ENCODE assay signal across 1 cellular context in the genomic region with DNA sequence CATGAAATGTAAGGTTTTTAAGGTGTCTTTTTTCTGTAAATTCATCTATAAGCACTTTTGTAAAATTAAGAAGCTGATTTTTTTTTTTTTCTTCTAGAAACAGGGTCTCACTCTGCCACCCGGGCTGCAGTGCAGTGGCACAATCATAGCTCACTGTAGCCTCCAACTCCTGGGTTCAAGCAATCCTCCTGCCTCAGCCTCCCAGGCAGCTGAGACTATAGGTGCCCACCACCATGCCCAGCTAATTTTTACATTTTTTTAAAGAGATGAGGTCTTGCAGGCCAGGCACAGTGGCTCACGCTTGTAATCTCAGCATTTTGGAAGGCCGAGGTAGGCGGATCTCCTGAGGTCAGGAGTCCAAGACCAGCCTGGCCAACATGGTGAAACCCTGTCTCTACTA.
TF ChIP-seq lines count a peak whose summit lies in the region.

No MANE protein-coding gene starts in this region.

TF ChIP-seq in HepG2, 621 proteins besides CTCF, POLR2A, EP300 and RAD21 (continued from another document):
- TF ChIP-seq, protein P1, sequence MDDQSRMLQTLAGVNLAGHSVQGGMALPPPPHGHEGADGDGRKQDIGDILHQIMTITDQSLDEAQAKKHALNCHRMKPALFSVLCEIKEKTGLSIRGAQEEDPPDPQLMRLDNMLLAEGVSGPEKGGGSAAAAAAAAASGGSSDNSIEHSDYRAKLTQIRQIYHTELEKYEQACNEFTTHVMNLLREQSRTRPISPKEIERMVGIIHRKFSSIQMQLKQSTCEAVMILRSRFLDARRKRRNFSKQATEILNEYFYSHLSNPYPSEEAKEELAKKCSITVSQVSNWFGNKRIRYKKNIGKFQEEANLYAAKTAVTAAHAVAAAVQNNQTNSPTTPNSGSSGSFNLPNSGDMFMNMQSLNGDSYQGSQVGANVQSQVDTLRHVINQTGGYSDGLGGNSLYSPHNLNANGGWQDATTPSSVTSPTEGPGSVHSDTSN (CRISPR knock-in tag; IDR thresholded peaks at IDR 0.05; ENCODE audit: borderline replicate concordance) = no peak
- TF ChIP-seq, protein P2, sequence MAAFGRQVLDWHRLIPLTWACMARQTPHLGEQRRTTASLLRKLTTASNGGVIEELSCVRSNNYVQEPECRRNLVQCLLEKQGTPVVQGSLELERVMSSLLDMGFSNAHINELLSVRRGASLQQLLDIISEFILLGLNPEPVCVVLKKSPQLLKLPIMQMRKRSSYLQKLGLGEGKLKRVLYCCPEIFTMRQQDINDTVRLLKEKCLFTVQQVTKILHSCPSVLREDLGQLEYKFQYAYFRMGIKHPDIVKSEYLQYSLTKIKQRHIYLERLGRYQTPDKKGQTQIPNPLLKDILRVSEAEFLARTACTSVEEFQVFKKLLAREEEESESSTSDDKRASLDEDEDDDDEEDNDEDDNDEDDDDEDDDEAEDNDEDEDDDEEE (CRISPR knock-in tag; IDR thresholded peaks at IDR 0.05) = 0 out of 2 replicates have a peak, but pooled peaks have one; percentile 42
- TF ChIP-seq ATF7-NPFF (CRISPR knock-in tag; IDR thresholded peaks at IDR 0.05; ENCODE audit: low read depth) = no peak
- TF ChIP-seq, protein P3, sequence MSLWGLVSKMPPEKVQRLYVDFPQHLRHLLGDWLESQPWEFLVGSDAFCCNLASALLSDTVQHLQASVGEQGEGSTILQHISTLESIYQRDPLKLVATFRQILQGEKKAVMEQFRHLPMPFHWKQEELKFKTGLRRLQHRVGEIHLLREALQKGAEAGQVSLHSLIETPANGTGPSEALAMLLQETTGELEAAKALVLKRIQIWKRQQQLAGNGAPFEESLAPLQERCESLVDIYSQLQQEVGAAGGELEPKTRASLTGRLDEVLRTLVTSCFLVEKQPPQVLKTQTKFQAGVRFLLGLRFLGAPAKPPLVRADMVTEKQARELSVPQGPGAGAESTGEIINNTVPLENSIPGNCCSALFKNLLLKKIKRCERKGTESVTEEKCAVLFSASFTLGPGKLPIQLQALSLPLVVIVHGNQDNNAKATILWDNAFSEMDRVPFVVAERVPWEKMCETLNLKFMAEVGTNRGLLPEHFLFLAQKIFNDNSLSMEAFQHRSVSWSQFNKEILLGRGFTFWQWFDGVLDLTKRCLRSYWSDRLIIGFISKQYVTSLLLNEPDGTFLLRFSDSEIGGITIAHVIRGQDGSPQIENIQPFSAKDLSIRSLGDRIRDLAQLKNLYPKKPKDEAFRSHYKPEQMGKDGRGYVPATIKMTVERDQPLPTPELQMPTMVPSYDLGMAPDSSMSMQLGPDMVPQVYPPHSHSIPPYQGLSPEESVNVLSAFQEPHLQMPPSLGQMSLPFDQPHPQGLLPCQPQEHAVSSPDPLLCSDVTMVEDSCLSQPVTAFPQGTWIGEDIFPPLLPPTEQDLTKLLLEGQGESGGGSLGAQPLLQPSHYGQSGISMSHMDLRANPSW (CRISPR knock-in tag; IDR thresholded peaks at IDR 0.05; ENCODE audit: borderline replicate concordance) = no peak
- TF ChIP-seq REPIN1 (CRISPR knock-in tag; IDR thresholded peaks at IDR 0.05; ENCODE audit: borderline replicate concordance, low read depth) = no peak
- no peak for TF ChIP-seq BCL6 (CRISPR knock-in tag; IDR thresholded peaks at IDR 0.05)
- TF ChIP-seq CENPX (CRISPR knock-in tag; IDR thresholded peaks at IDR 0.05) = no peak
- TF ChIP-seq ZSCAN12 (CRISPR knock-in tag; IDR thresholded peaks at IDR 0.05) = no peak
- TF ChIP-seq, protein P4, sequence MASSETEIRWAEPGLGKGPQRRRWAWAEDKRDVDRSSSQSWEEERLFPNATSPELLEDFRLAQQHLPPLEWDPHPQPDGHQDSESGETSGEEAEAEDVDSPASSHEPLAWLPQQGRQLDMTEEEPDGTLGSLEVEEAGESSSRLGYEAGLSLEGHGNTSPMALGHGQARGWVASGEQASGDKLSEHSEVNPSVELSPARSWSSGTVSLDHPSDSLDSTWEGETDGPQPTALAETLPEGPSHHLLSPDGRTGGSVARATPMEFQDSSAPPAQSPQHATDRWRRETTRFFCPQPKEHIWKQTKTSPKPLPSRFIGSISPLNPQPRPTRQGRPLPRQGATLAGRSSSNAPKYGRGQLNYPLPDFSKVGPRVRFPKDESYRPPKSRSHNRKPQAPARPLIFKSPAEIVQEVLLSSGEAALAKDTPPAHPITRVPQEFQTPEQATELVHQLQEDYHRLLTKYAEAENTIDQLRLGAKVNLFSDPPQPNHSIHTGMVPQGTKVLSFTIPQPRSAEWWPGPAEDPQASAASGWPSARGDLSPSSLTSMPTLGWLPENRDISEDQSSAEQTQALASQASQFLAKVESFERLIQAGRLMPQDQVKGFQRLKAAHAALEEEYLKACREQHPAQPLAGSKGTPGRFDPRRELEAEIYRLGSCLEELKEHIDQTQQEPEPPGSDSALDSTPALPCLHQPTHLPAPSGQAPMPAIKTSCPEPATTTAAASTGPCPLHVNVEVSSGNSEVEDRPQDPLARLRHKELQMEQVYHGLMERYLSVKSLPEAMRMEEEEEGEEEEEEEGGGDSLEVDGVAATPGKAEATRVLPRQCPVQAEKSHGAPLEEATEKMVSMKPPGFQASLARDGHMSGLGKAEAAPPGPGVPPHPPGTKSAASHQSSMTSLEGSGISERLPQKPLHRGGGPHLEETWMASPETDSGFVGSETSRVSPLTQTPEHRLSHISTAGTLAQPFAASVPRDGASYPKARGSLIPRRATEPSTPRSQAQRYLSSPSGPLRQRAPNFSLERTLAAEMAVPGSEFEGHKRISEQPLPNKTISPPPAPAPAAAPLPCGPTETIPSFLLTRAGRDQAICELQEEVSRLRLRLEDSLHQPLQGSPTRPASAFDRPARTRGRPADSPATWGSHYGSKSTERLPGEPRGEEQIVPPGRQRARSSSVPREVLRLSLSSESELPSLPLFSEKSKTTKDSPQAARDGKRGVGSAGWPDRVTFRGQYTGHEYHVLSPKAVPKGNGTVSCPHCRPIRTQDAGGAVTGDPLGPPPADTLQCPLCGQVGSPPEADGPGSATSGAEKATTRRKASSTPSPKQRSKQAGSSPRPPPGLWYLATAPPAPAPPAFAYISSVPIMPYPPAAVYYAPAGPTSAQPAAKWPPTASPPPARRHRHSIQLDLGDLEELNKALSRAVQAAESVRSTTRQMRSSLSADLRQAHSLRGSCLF (CRISPR knock-in tag; IDR thresholded peaks at IDR 0.05; ENCODE audit: borderline replicate concordance) = no peak
- no peak for TF ChIP-seq ZNF75D (CRISPR knock-in tag; IDR thresholded peaks at IDR 0.05; ENCODE audit: borderline replicate concordance)
- TF ChIP-seq, protein P5, sequence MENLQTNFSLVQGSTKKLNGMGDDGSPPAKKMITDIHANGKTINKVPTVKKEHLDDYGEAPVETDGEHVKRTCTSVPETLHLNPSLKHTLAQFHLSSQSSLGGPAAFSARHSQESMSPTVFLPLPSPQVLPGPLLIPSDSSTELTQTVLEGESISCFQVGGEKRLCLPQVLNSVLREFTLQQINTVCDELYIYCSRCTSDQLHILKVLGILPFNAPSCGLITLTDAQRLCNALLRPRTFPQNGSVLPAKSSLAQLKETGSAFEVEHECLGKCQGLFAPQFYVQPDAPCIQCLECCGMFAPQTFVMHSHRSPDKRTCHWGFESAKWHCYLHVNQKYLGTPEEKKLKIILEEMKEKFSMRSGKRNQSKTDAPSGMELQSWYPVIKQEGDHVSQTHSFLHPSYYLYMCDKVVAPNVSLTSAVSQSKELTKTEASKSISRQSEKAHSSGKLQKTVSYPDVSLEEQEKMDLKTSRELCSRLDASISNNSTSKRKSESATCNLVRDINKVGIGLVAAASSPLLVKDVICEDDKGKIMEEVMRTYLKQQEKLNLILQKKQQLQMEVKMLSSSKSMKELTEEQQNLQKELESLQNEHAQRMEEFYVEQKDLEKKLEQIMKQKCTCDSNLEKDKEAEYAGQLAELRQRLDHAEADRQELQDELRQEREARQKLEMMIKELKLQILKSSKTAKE (CRISPR knock-in tag; IDR thresholded peaks at IDR 0.05; ENCODE audit: borderline replicate concordance) = no peak
